ENCODE assay signal across 33 cellular contexts in genomic region chr3:72069543-72069942, GRCh38.
"Had no signal": no experiment of that assay in that cellular context is flagged by ENCODE, and none has a peak within 500 bp of the region (broad histone marks: within the 10 kb centered on the region; RNA-seq: fewer than 3 reads in every experiment).

No MANE protein-coding gene starts in this region.

- H3K27me3 ChIP-seq: MG63 had no signal

- H3K36me3 ChIP-seq: MG63 had no signal

- H3K4me3 ChIP-seq: MG63 had no signal

- H3K9me3 ChIP-seq: MG63 had no signal

- DNase-seq: Karpas-422, Kasumi-1, MG63, MM.1S, MV-4-11, NCI-H1048, NCI-H1092, NCI-H1092 treated with DMSO at 0.1 percent for 48 hours, NCI-H1105, NCI-H1105 treated with DMSO at 0.1 percent for 48 hours, NCI-H1417, NCI-H1417 treated with DMSO at 0.1 percent for 48 hours, NCI-H1436, NCI-H1436 treated with DMSO at 0.1 percent for 48 hours, NCI-H146, NCI-H1694, NCI-H1694 treated with DMSO at 0.1 percent for 48 hours, NCI-H187, NCI-H187 treated with DMSO at 0.1 percent for 48 hours, NCI-H1930, NCI-H2029, NCI-H2029 treated with DMSO at 0.1 percent for 48 hours, NCI-H2081 treated with DMSO at 0.1 percent for 48 hours, NCI-H2107, NCI-H2171, NCI-H2171 treated with DMSO at 0.1 percent for 48 hours, NCI-H2227 treated with DMSO at 0.1 percent for 48 hours, NCI-H226, NCI-H345, NCI-H446, NCI-H446 treated with DMSO at 0.1 percent for 48 hours, NCI-H510A, NCI-H510A treated with DMSO at 0.1 percent for 48 hours had no signal
